22 cellular contexts compared by ENCODE assay signal in genomic region chr15:52799145-52799811, GRCh38. TPM values are rescaled to one million over a fixed set of nuclear protein-coding genes. Genes with fewer than 3 reads are reported as not detected.
"Had no signal": no experiment of that assay in that cellular context is flagged by ENCODE, and none has a peak within 500 bp of the region (broad histone marks: within the 10 kb centered on the region; RNA-seq: fewer than 3 reads in every experiment).

No MANE protein-coding gene starts in this region.

- DNase-seq: activated CD4-positive, alpha-beta T cell treated with anti-CD3 and anti-CD28 coated beads, Interleukin-2, amount 50 U/mL, for 48 hours; activated CD8-positive, alpha-beta memory T cell treated with anti-CD3 and anti-CD28 coated beads, Interleukin-2, amount 10 ng/mL, durations not matched to agents 7 days and 5 days; activated T-cell treated with anti-CD3 and anti-CD28 coated beads, Interleukin-2, amount 50 U/mL, for 48 hours; colonic mucosa; effector CD4-positive, alpha-beta T cell; heart right ventricle; midbrain; nucleus accumbens; sigmoid colon; stimulated activated CD4-positive, alpha-beta T cell treated with anti-CD3 and anti-CD28 coated beads, Interleukin-12 subunit alpha, Interleukin-12 subunit beta, amount 100 ng/mL, for 4 hours; stimulated activated CD4-positive, alpha-beta T cell treated with anti-CD3 and anti-CD28 coated beads, Interleukin-2, amount 100 ng/mL, for 48 hours; stimulated activated naive CD4-positive, alpha-beta T cell treated with Interleukin-2 at 50 U/mL for 16 hours had no signal

- H3K36me3 ChIP-seq: cardiac muscle cell, colonic mucosa, heart right ventricle, prostate gland, sigmoid colon, SJSA1, suprapubic skin had no signal

- H3K27ac ChIP-seq: cardiac muscle cell, colonic mucosa, heart right ventricle, prostate gland, sigmoid colon, SJSA1, suprapubic skin had no signal

- H3K4me3 ChIP-seq: cardiac muscle cell, colonic mucosa, heart right ventricle, prostate gland, sigmoid colon, SJSA1 had no signal

- H3K27ac Mint-ChIP-seq: activated CD8-positive, alpha-beta memory T cell treated with anti-CD3 and anti-CD28 coated beads, Interleukin-2, amount 10 ng/mL, durations not matched to agents 7 days and 5 days had no signal

- H3K4me3 Mint-ChIP-seq: activated CD8-positive, alpha-beta memory T cell treated with anti-CD3 and anti-CD28 coated beads, Interleukin-2, amount 10 ng/mL, durations not matched to agents 7 days and 5 days had no signal

- H3K4me1 ChIP-seq: colonic mucosa, prostate gland, SJSA1 had no signal

- H3K9me3 ChIP-seq: colonic mucosa, heart right ventricle, prostate gland, sigmoid colon, suprapubic skin had no signal

- ATAC-seq: activated CD4-positive, CD25-positive, alpha-beta regulatory T cell treated with anti-CD3 and anti-CD28 coated beads, Interleukin-2, amount 50 U/mL, for 24 hours; activated CD8-positive, alpha-beta memory T cell treated with anti-CD3 and anti-CD28 coated beads, Interleukin-2, amount 10 ng/mL, durations not matched to agents 7 days and 5 days; heart right ventricle had no signal

- FAIRE-seq: frontal cortex had no signal

RNA-seq across cellular contexts. Expression of gene ONECUT1, which starts 9.1 kb away (rescaled TPM):
- total RNA-seq: activated CD8-positive, alpha-beta memory T cell treated with anti-CD3 and anti-CD28 coated beads, Interleukin-2, amount 10 ng/mL, durations not matched to agents 7 days and 5 days; fibroblast of lung; frontal cortex; kidney epithelial cell; lower leg skin; SJSA1; ureter had no signal
- polyA plus RNA-seq: cardiac muscle cell, fibroblast of lung, heart right ventricle, sigmoid colon had no signal
